Comparison of ENCODE assay signal across 8 cellular contexts in genomic region chr6:37134622-37135191, GRCh38. TPM values are rescaled to one million over a fixed set of nuclear protein-coding genes. Genes with fewer than 3 reads are reported as not detected.
DNase-seq lines count a peak whose midpoint lies in the region; ATAC-seq and TF ChIP-seq lines count a peak whose summit lies in the region.

No MANE protein-coding gene starts in this region.

- no peaks in the 10 kb centered on the region for H3K27me3 ChIP-seq in aorta (ENCODE audit: control insufficient read depth in 1 of 2, insufficient read depth in 2 of 2, low read length in 1 of 2)

- DNase-seq in ACHN (peak; percentile 91), LoVo (ENCODE audit: low spot score) (peak; percentile 96), caudate nucleus (lab: John Stamatoyannopoulos, UW) (no peak), lower leg skin (ENCODE audit: low spot score in 2 of 2) (peak; percentile 69 to 87), aorta (peak; percentile 79 to 84)

- no peak for TF ChIP-seq CTCF in lower leg skin (IDR thresholded peaks at IDR 0.05)

- in situ Hi-C loops in ACHN (cut with HindIII; ENCODE audit: low pct_ligation_motif_present, low pct_unique_long_range_greater_than_20kb, low sequenced_read_pairs): no loop called here

- no peak for TF ChIP-seq POLR2A in lower leg skin (IDR thresholded peaks at IDR 0.05)

- H3K9me3 ChIP-seq in aorta (ENCODE audit: control insufficient read depth, low read length): no peaks in the 10 kb centered on the region

- H3K36me3 ChIP-seq in aorta (ENCODE audit: control insufficient read depth in 1 of 2, insufficient read depth in 2 of 2, low read length in 1 of 2): no peaks in the 10 kb centered on the region

- peak overlapping the region; percentile 16 for H3K27ac ChIP-seq in caudate nucleus (ENCODE audit: low read depth, low read length)
- H3K27ac ChIP-seq in aorta (ENCODE audit: low read depth in 1 of 2, low read length in 2 of 2): peak overlapping the region; percentile 79 to 95

- 39 to 47% methylated on average over 8 of the region's 8 CpGs for WGBS in lower leg skin, 2 donors
- WGBS in aorta, 2 donors: 1 to 7% methylated on average over 8 of the region's 8 CpGs

- peaks cover 0 to 5% of the 10 kb centered on the region in 2 donors for H3K4me1 ChIP-seq in aorta (ENCODE audit: control insufficient read depth in 1 of 2, insufficient read depth in 2 of 2, low read length in 2 of 2)

- intact Hi-C loops in lower leg skin (cut with DNase I; ENCODE audit: low total_unique reads) (no loop called here), aorta (cut with DNase I) (loop anchor here (2.0 to 10.0 kb wide), 3 partner anchors 34 to 110 kb away; partner anchors contain the start of gene PIM1 (in 1 of the 2))

- ATAC-seq in aorta (ENCODE audit: low FRiP score): peak; percentile 85
- ATAC-seq in GM21447 (IDR thresholded peaks at IDR 0.05; ENCODE audit: unreplicated experiment): no peak
- no peak for ATAC-seq in GM18520 (IDR thresholded peaks at IDR 0.05; ENCODE audit: unreplicated experiment)
- no peak for ATAC-seq in HG03097 (IDR thresholded peaks at IDR 0.05; ENCODE audit: low FRiP score, unreplicated experiment)

- H3K4me3 ChIP-seq in lower leg skin (ENCODE audit: low read depth, poor library complexity, severe bottlenecking): no peak overlapping the region
- no peak overlapping the region for H3K4me3 ChIP-seq in aorta (ENCODE audit: low read length in 2 of 2)

RNA-seq across cellular contexts. Expression of gene PIM1, which starts 35.2 kb away (rescaled TPM):
- total RNA-seq in lower leg skin (100 to 1,000 TPM; 136 to 173 (median 150) TPM), aorta (10 to 100 TPM; 42.7 to 54.2 TPM)
- 10 to 100 TPM; 17.2 to 24.8 TPM for polyA plus RNA-seq in aorta

Comparison
In these comparisons a context has a peak if more than half of its experiments do, and no peak if none do; other contexts are left out.
1. DNase-seq: peak in ACHN (single experiment), LoVo (single experiment), lower leg skin (2 of 2) and aorta (2 of 2); none in caudate nucleus (0 of 61).